ENCODE assay signal across 1 cellular context in the genomic region with DNA sequence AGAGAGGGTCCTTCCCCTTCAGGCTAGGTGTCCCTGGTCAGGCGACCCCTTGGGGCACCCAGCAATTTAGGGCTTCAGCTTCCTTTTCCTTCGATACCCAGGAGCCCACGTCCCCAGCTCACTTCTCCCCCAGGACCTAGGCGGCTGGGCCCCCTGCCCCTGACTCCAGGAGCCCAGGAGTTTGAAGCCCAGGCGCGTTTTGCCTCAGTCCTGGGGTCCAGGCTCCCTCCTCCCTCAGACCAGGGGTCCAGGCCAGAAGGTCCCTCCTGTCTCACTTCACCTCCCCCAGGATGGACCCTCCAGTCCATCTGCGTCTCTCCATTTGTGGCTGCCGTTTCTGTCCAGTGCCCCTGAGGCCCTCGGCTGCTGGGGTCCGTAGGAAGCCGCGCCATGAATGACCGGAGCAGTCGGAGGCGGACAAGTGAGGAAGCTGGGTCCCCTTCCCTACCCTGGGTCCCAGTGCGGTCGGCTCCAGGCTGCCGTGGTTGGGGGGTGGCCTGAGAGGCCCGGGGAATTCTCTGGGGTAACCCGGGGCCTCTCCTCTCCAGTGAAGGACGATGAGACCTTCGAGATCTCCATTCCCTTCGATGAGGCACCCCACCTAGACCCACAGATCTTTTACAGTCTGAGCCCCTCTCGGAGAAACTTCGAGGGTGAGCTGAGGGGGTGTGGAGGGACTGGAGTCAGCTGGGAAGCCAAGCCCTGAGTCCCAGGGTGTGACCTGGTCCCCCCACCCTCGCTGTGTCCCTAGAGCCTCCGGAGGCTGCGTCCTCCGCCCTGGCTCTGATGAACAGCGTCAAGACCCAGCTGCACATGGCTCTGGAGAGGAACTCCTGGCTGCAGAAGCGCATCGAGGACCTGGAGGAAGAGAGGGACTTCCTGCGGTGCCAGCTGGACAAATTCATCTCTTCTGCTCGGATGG.
A peak's percentile ranks its signal among the peaks of the same experiment; 100 is the strongest.
TF ChIP-seq lines count a peak whose summit lies in the region.

No MANE protein-coding gene starts in this region.

TF ChIP-seq in HepG2, 621 proteins besides CTCF, POLR2A, EP300 and RAD21:
- 0 out of 2 replicates have a peak, but pooled peaks have one; percentile 42 for TF ChIP-seq CREBL2 (CRISPR knock-in tag; IDR thresholded peaks at IDR 0.05; ENCODE audit: borderline replicate concordance)
- 0 out of 2 replicates have a peak, but pooled peaks have one; percentile 42 for TF ChIP-seq PCBP1 (IDR thresholded peaks at IDR 0.05; ENCODE audit: borderline replicate concordance, low read depth, low read length)
- TF ChIP-seq RAD51 (IDR thresholded peaks at IDR 0.05; ENCODE audit: borderline replicate concordance): no peak
